Comparison of ENCODE assay signal across 18 cellular contexts in genomic region chr2:184053326-184053725, GRCh38.
A peak's percentile ranks its signal among the peaks of the same experiment; 100 is the strongest.
DNase-seq lines count a peak whose midpoint lies in the region; ATAC-seq lines count a peak whose summit lies in the region.
"Had no signal": no experiment of that assay in that cellular context is flagged by ENCODE, and none has a peak within 500 bp of the region (broad histone marks: within the 10 kb centered on the region; RNA-seq: fewer than 3 reads in every experiment).

No MANE protein-coding gene starts in this region.

- ATAC-seq in GM18867 (IDR thresholded peaks at IDR 0.05; ENCODE audit: unreplicated experiment) (peak; percentile 46), GM21360 (IDR thresholded peaks at IDR 0.05; ENCODE audit: unreplicated experiment) (no peak), HG02623 (IDR thresholded peaks at IDR 0.05; ENCODE audit: unreplicated experiment) (no peak)
- ATAC-seq in activated T-cell treated with anti-CD3 and anti-CD28 coated beads, Interleukin-2, amount 50 U/mL, for 72 hours (replicated peaks in 1 of 2): no peak
- ATAC-seq: left cardiac atrium; natural killer cell; sciatic nerve; SK-N-SH treated with all-trans-retinoic acid at 6 μM for 48 hours; stimulated activated naive CD8-positive, alpha-beta T cell treated with anti-CD3 and anti-CD28 coated beads, Interleukin-15, Interleukin-2, amounts not matched to agents 100 U/mL and 50 U/mL, for 24 hours had no signal

- H3K27me3 Mint-ChIP-seq in activated T-cell treated with anti-CD3 and anti-CD28 coated beads, Interleukin-2, amount 50 U/mL, for 72 hours (ENCODE audit: low read depth): no peaks in the 10 kb centered on the region
- H3K27me3 Mint-ChIP-seq: B cell had no signal

- DNase-seq in NCI-H2081 treated with DMSO at 0.1 percent for 48 hours (lab: John Stamatoyannopoulos, UW) (peak; percentile 59), amniotic epithelial cell (ENCODE audit: low read depth) (peak; percentile 25), left kidney (ENCODE audit: low read depth, low spot score) (peak; percentile 12), NCI-H524 (lab: John Stamatoyannopoulos, UW) (no peak)
- DNase-seq in activated T-cell treated with anti-CD3 and anti-CD28 coated beads, Interleukin-2, amount 50 U/mL, for 72 hours: no peak
- DNase-seq: activated gamma-delta T cell treated with Interleukin-2 at 50 U/mL for 16 hours; effector memory CD4-positive, alpha-beta T cell; foreskin melanocyte; left cardiac atrium; MM.1S; natural killer cell; stimulated activated naive CD8-positive, alpha-beta T cell treated with anti-CD3 and anti-CD28 coated beads, Interleukin-15, Interleukin-2, amounts not matched to agents 100 U/mL and 50 U/mL, for 24 hours had no signal

- H3K27ac Mint-ChIP-seq in activated T-cell treated with anti-CD3 and anti-CD28 coated beads, Interleukin-2, amount 50 U/mL, for 72 hours: no peak overlapping the region
- H3K27ac Mint-ChIP-seq: B cell, natural killer cell had no signal

- no peaks in the 10 kb centered on the region for H3K4me1 Mint-ChIP-seq in activated T-cell treated with anti-CD3 and anti-CD28 coated beads, Interleukin-2, amount 50 U/mL, for 72 hours (ENCODE audit: low read depth)
- H3K4me1 Mint-ChIP-seq: B cell, natural killer cell had no signal

- peaks cover 0 to 3% of the 10 kb centered on the region in 2 donors for H3K9me3 Mint-ChIP-seq in activated T-cell treated with anti-CD3 and anti-CD28 coated beads, Interleukin-2, amount 50 U/mL, for 72 hours

- H3K4me3 Mint-ChIP-seq in activated T-cell treated with anti-CD3 and anti-CD28 coated beads, Interleukin-2, amount 50 U/mL, for 72 hours: no peak overlapping the region
- H3K4me3 Mint-ChIP-seq: B cell, natural killer cell had no signal

- peaks cover 0 to 2% of the 10 kb centered on the region in 2 donors for H3K36me3 Mint-ChIP-seq in activated T-cell treated with anti-CD3 and anti-CD28 coated beads, Interleukin-2, amount 50 U/mL, for 72 hours (ENCODE audit: insufficient read depth in 2 of 2)
- H3K36me3 Mint-ChIP-seq: natural killer cell had no signal

Comparison
In these comparisons a context has a peak if more than half of its experiments do, and no peak if none do; other contexts are left out.
1. DNase-seq: peak in NCI-H2081 treated with DMSO at 0.1 percent for 48 hours (single experiment), amniotic epithelial cell (single experiment) and left kidney (single experiment); none in activated T-cell treated with anti-CD3 and anti-CD28 coated beads, Interleukin-2, amount 50 U/mL, for 72 hours (0 of 2) and NCI-H524 (0 of 2).